In genomic region chr12:90959538-90960139, GRCh38 we compare ENCODE assay signal across 9 cellular contexts. TPM values are rescaled to one million over a fixed set of nuclear protein-coding genes. Genes with fewer than 3 reads are reported as not detected.
DNase-seq lines count a peak whose midpoint lies in the region; ATAC-seq and TF ChIP-seq lines count a peak whose summit lies in the region.
"Had no signal": no experiment of that assay in that cellular context is flagged by ENCODE, and none has a peak within 500 bp of the region (broad histone marks: within the 10 kb centered on the region; RNA-seq: fewer than 3 reads in every experiment).

No MANE protein-coding gene starts in this region.

- H3K27ac ChIP-seq in VCaP (no peak overlapping the region), heart left ventricle (no peak overlapping the region), sigmoid colon (no peak overlapping the region)
- H3K27ac ChIP-seq: neutrophil had no signal

- TF ChIP-seq CTCF in VCaP (conservative IDR thresholded peaks at IDR 0.05), result peak; percentile 87
- TF ChIP-seq CTCF in heart left ventricle (IDR thresholded peaks at IDR 0.05), result peak; percentile 59 to 83 (median 69)
- TF ChIP-seq CTCF in sigmoid colon (IDR thresholded peaks at IDR 0.05), result peak in 3 of 4 experiments; percentile 39 to 68 (median 66)

- intact Hi-C loops in heart left ventricle (cut with DNase I) (loop anchor here in 3 of 10 donors (5.0 to 10.0 kb wide), 2 partner anchors 1415 to 1417 kb away; no protein-coding TSS in a partner anchor), sigmoid colon (cut with DNase I) (loop anchor here (2.0 kb wide), 1 partner anchor 1417 kb away; no protein-coding TSS in a partner anchor)

- DNase-seq in Ammon's horn (ENCODE audit: low spot score) (peak; percentile 76), NCI-H1105 treated with DMSO at 0.1 percent for 48 hours (lab: John Stamatoyannopoulos, UW) (peak; percentile 63), heart left ventricle (no peak), sigmoid colon (no peak), T1000 (lab: John Stamatoyannopoulos, UW) (no peak)

- TF ChIP-seq POLR2A in heart left ventricle (IDR thresholded peaks at IDR 0.05) (no peak), sigmoid colon (IDR thresholded peaks at IDR 0.05) (no peak)

- no peaks in the 10 kb centered on the region for H3K9me3 ChIP-seq in heart left ventricle
- no peaks in the 10 kb centered on the region for H3K9me3 ChIP-seq in sigmoid colon
- H3K9me3 ChIP-seq: neutrophil had no signal

- no peaks in the 10 kb centered on the region for H3K27me3 ChIP-seq in heart left ventricle
- H3K27me3 ChIP-seq in sigmoid colon, result no peaks in the 10 kb centered on the region
- H3K27me3 ChIP-seq: neutrophil had no signal

- WGBS in heart left ventricle, 4 donors, result 1 to 12% (median 2%) methylated on average over 4 of the region's 4 CpGs
- WGBS in sigmoid colon, 2 donors, result 2 to 11% methylated on average over 4 of the region's 4 CpGs

- H3K4me1 ChIP-seq in heart left ventricle (peaks cover 0 to 5% (median 0%) of the 10 kb centered on the region in 12 donors), sigmoid colon (no peaks in the 10 kb centered on the region)

- peak; percentile 68 for ATAC-seq in GM18499 (IDR thresholded peaks at IDR 0.05; ENCODE audit: insufficient read depth, unreplicated experiment)
- peak; percentile 80 for ATAC-seq in HG02763 (IDR thresholded peaks at IDR 0.05; ENCODE audit: unreplicated experiment)
- ATAC-seq in heart left ventricle, result peak in 3 of 4 donors; percentile 55 to 70 (median 55)

- TF ChIP-seq EP300 in sigmoid colon (IDR thresholded peaks at IDR 0.05), result no peak

- H3K36me3 ChIP-seq in heart left ventricle, result no peaks in the 10 kb centered on the region
- H3K36me3 ChIP-seq in sigmoid colon, result no peaks in the 10 kb centered on the region
- H3K36me3 ChIP-seq: neutrophil had no signal

- H3K4me3 ChIP-seq in heart left ventricle (peak overlapping the region in 2 of 12 donors; percentile 22 to 37), sigmoid colon (no peak overlapping the region)

RNA-seq across cellular contexts. Expression of gene CCER1, which starts 4.7 kb away (rescaled TPM):
- not detected for total RNA-seq in heart left ventricle
- polyA plus RNA-seq in heart left ventricle, result not detected
- not detected for total RNA-seq in sigmoid colon
- not detected for polyA plus RNA-seq in sigmoid colon

RNA-seq across cellular contexts. Expression of gene EPYC, which starts 45.1 kb away (rescaled TPM):
- not detected for total RNA-seq in heart left ventricle
- not detected for polyA plus RNA-seq in heart left ventricle
- total RNA-seq in sigmoid colon, result not detected
- under 1 TPM in 1 of 3 donors, not detected in 2; 0.09 TPM for polyA plus RNA-seq in sigmoid colon

Comparison
In these comparisons a context has a peak if more than half of its experiments do, and no peak if none do; other contexts are left out.
1. DNase-seq: peak in Ammon's horn (single experiment) and NCI-H1105 treated with DMSO at 0.1 percent for 48 hours (single experiment); none in heart left ventricle (0 of 5), sigmoid colon (single experiment) and T1000 (single experiment).
2. Peak in every context shown above with its lines, with median percentiles within 50 percentile points of each other: ATAC-seq and CTCF ChIP-seq.